8 cellular contexts compared by ENCODE assay signal in genomic region chr12:100201604-100202423, GRCh38. TPM values are rescaled to one million over a fixed set of nuclear protein-coding genes. Genes with fewer than 3 reads are reported as not detected.
A peak's percentile ranks its signal among the peaks of the same experiment; 100 is the strongest.
DNase-seq lines count a peak whose midpoint lies in the region; ATAC-seq and TF ChIP-seq lines count a peak whose summit lies in the region.

No MANE protein-coding gene starts in this region.

- no peaks in the 10 kb centered on the region for H3K27me3 ChIP-seq in CD8-positive, alpha-beta T cell (ENCODE audit: insufficient read depth, low read length)
- H3K27me3 ChIP-seq in MM.1S (replicated peaks; ENCODE audit: insufficient read depth, low read length): no peaks in the 10 kb centered on the region
- H3K27me3 ChIP-seq in duodenal mucosa (ENCODE audit: control insufficient read depth in 1 of 2, insufficient read depth in 2 of 2, low read length in 2 of 2): no peaks in the 10 kb centered on the region
- no peaks in the 10 kb centered on the region for H3K27me3 ChIP-seq in adrenal gland

- no peak for TF ChIP-seq CTCF in CD8-positive, alpha-beta T cell (IDR thresholded peaks at IDR 0.05)
- TF ChIP-seq CTCF in MM.1S (IDR thresholded peaks at IDR 0.05; ENCODE audit: low read length) (no peak), neural crest cell (conservative IDR thresholded peaks at IDR 0.05) (no peak), adrenal gland (IDR thresholded peaks at IDR 0.05) (no peak)

- peaks cover 19% of the 10 kb centered on the region for H3K4me1 ChIP-seq in CD8-positive, alpha-beta T cell (ENCODE audit: insufficient read depth, low read length)
- no peaks in the 10 kb centered on the region for H3K4me1 ChIP-seq in MM.1S (ENCODE audit: low read length)
- peaks cover 8 to 19% of the 10 kb centered on the region in 2 donors for H3K4me1 ChIP-seq in duodenal mucosa (ENCODE audit: control insufficient read depth in 1 of 2, insufficient read depth in 2 of 2, low read length in 2 of 2)
- H3K4me1 ChIP-seq in adrenal gland (replicated peaks in 1 of 2): peaks cover 5 to 21% of the 10 kb centered on the region in 2 donors

- no peak for DNase-seq in CD8-positive, alpha-beta T cell
- no peak for DNase-seq in MM.1S
- no peak for DNase-seq in neural crest cell (ENCODE audit: low read depth, low spot score)
- no peak for DNase-seq in activated gamma-delta T cell (lab: John Stamatoyannopoulos, UW)
- no peak for DNase-seq in NCI-H2029 treated with DMSO at 0.1 percent for 48 hours (lab: John Stamatoyannopoulos, UW)
- no peak for DNase-seq in mucosa of gallbladder (ENCODE audit: low spot score)
- no peak for DNase-seq in adrenal gland

- peaks cover 26% of the 10 kb centered on the region for H3K36me3 Mint-ChIP-seq in CD8-positive, alpha-beta T cell
- no peaks in the 10 kb centered on the region for H3K36me3 Mint-ChIP-seq in neural crest cell (ENCODE audit: low read depth)

- peaks cover 41% of the 10 kb centered on the region for H3K4me1 Mint-ChIP-seq in CD8-positive, alpha-beta T cell (ENCODE audit: low read depth)
- H3K4me1 Mint-ChIP-seq in neural crest cell: peaks cover 21% of the 10 kb centered on the region

- peak overlapping the region; percentile 91 for H3K27ac ChIP-seq in CD8-positive, alpha-beta T cell (ENCODE audit: low read depth, low read length)
- H3K27ac ChIP-seq in MM.1S (ENCODE audit: low read length) (no peak overlapping the region), duodenal mucosa (ENCODE audit: low read depth, low read length) (no peak overlapping the region), adrenal gland (no peak overlapping the region)

- peaks cover 28% of the 10 kb centered on the region for H3K79me2 ChIP-seq in MM.1S (ENCODE audit: low read length)

- no peaks in the 10 kb centered on the region for H3K36me3 ChIP-seq in CD8-positive, alpha-beta T cell (ENCODE audit: insufficient read depth, low read length)
- no peaks in the 10 kb centered on the region; the same call in 1 of the 2 replicates for H3K36me3 ChIP-seq in MM.1S (replicated peaks; ENCODE audit: insufficient read depth, low read length)
- H3K36me3 ChIP-seq in duodenal mucosa (ENCODE audit: control insufficient read depth in 1 of 2, insufficient read depth in 2 of 2, low read length in 2 of 2): peaks cover 0 to 5% of the 10 kb centered on the region in 2 donors
- H3K36me3 ChIP-seq in adrenal gland (replicated peaks in 1 of 2): peaks cover 0 to 14% of the 10 kb centered on the region in 2 donors

- peak overlapping the region; percentile 97 for H3K4me3 Mint-ChIP-seq in CD8-positive, alpha-beta T cell
- H3K4me3 Mint-ChIP-seq in neural crest cell: peak overlapping the region; percentile 98

- H3K9me3 Mint-ChIP-seq in CD8-positive, alpha-beta T cell: no peaks in the 10 kb centered on the region
- H3K9me3 Mint-ChIP-seq in neural crest cell: no peaks in the 10 kb centered on the region

- no peaks in the 10 kb centered on the region for H4K20me1 ChIP-seq in MM.1S (ENCODE audit: insufficient read depth, low read length)

- POLR2A ChIA-PET in CD8-positive, alpha-beta T cell (lab: Charles Lee): interaction anchor here (0.9 kb wide), 1 partner anchor 65 kb away, joined by 4 read pairs; the partner anchor contains the start of genes DEPDC4 and SCYL2

- CTCF ChIA-PET in CD8-positive, alpha-beta T cell (lab: Charles Lee): interaction anchor here (1.0 to 1.2 kb wide), 2 partner anchors 47 to 66 kb away, joined by 3 to 4 read pairs; no protein-coding TSS in a partner anchor

- H3K27me3 Mint-ChIP-seq in CD8-positive, alpha-beta T cell (ENCODE audit: low read depth): no peaks in the 10 kb centered on the region
- peaks cover 8% of the 10 kb centered on the region for H3K27me3 Mint-ChIP-seq in neural crest cell (ENCODE audit: low read depth)

- no peak for ATAC-seq in CD8-positive, alpha-beta T cell

- H2AFZ ChIP-seq in MM.1S (ENCODE audit: low read length): no peak overlapping the region

- 86 to 89% (median 87%) methylated on average over 24 of the region's 24 CpGs for WGBS in adrenal gland, 4 donors

- H3K27ac Mint-ChIP-seq in CD8-positive, alpha-beta T cell: peak overlapping the region; percentile 100
- H3K27ac Mint-ChIP-seq in neural crest cell (ENCODE audit: unreplicated experiment): no peak overlapping the region

- H3K9me3 ChIP-seq in CD8-positive, alpha-beta T cell (ENCODE audit: low read length): no peaks in the 10 kb centered on the region
- H3K9me3 ChIP-seq in MM.1S (replicated peaks; ENCODE audit: insufficient read depth, low read length) (no peaks in the 10 kb centered on the region), duodenal mucosa (ENCODE audit: control insufficient read depth in 1 of 2, low read length in 2 of 2) (no peaks in the 10 kb centered on the region), adrenal gland (replicated peaks in 1 of 3) (no peaks in the 10 kb centered on the region)

- no peaks in the 10 kb centered on the region for H3K9me2 ChIP-seq in MM.1S (replicated peaks; ENCODE audit: insufficient read depth, low read length)

- no peak for TF ChIP-seq POLR2A in adrenal gland (IDR thresholded peaks at IDR 0.05)

- peak overlapping the region; percentile 57 for H3K4me3 ChIP-seq in CD8-positive, alpha-beta T cell (ENCODE audit: low read depth, low read length)
- peak overlapping the region; percentile 88 for H3K4me3 ChIP-seq in MM.1S (ENCODE audit: low read length)
- H3K4me3 ChIP-seq in duodenal mucosa (ENCODE audit: low read depth in 1 of 2, low read length in 2 of 2): peak overlapping the region; percentile 96 to 98
- peak overlapping the region in 1 of 4 donors; percentile 70 for H3K4me3 ChIP-seq in adrenal gland

- peak overlapping the region; percentile 74 for H3K4me2 ChIP-seq in MM.1S (ENCODE audit: low read depth, low read length)

- peak overlapping the region; percentile 71; the same call in 1 of the 2 replicates for H3K9ac ChIP-seq in MM.1S (ENCODE audit: low read length)
- H3K9ac ChIP-seq in duodenal mucosa (ENCODE audit: low read depth in 1 of 2, low read length in 2 of 2): peak overlapping the region in 1 of 2 donors; percentile 80

- intact Hi-C loops in CD8-positive, alpha-beta T cell (cut with DNase I, micrococcal nuclease): loop anchor here (1.0 to 10.0 kb wide), 8 partner anchors 37 to 1917 kb away; partner anchors contain the start of genes ARL1 (in 1 of the 2), TMPO (in 1 of the 2) and WASHC3 (in 1 of the 2)
- intact Hi-C loops in adrenal gland (cut with DNase I): no loop called here

- H3F3A ChIP-seq in MM.1S (ENCODE audit: insufficient read depth, low read length): peaks cover 7% of the 10 kb centered on the region

RNA-seq across cellular contexts. Expression of gene ACTR6, which starts 1.2 kb away (rescaled TPM):
- total RNA-seq in CD8-positive, alpha-beta T cell: 10 to 100 TPM; 18.8 to 21.4 TPM
- total RNA-seq in neural crest cell (36.3 and 38.2 TPM in 2 replicates), mucosa of gallbladder (25.1 TPM), adrenal gland (10 to 100 TPM in 7 of 8 donors, 1 to 10 TPM in 1; 5.4 to 30.1 (median 23.3) TPM)
- 10 to 100 TPM in 2 of 3 donors, 1 to 10 TPM in 1; 9.3 to 23.9 (median 11.3) TPM for polyA plus RNA-seq in adrenal gland

RNA-seq across cellular contexts. Expression of gene BLTP3B, which starts 59.1 kb away (rescaled TPM):
- 10 to 100 TPM; 29.4 to 37.8 TPM for total RNA-seq in CD8-positive, alpha-beta T cell
- total RNA-seq in neural crest cell (17.8 and 19.0 TPM in 2 replicates), mucosa of gallbladder (25.2 TPM), adrenal gland (10 to 100 TPM; 32.2 to 50.2 (median 37.6) TPM)
- 10 to 100 TPM in 1 of 3 donors, 1 to 10 TPM in 2; 6.0 to 43.5 (median 6.5) TPM for polyA plus RNA-seq in adrenal gland

Comparison
In these comparisons a context has a peak if more than half of its experiments do, and no peak if none do; other contexts are left out.
1. intact Hi-C loops: an anchor here in CD8-positive, alpha-beta T cell (1.0 to 10.0 kb wide); none called in adrenal gland.